Comparison of ENCODE assay signal across 22 cellular contexts in the genomic region with DNA sequence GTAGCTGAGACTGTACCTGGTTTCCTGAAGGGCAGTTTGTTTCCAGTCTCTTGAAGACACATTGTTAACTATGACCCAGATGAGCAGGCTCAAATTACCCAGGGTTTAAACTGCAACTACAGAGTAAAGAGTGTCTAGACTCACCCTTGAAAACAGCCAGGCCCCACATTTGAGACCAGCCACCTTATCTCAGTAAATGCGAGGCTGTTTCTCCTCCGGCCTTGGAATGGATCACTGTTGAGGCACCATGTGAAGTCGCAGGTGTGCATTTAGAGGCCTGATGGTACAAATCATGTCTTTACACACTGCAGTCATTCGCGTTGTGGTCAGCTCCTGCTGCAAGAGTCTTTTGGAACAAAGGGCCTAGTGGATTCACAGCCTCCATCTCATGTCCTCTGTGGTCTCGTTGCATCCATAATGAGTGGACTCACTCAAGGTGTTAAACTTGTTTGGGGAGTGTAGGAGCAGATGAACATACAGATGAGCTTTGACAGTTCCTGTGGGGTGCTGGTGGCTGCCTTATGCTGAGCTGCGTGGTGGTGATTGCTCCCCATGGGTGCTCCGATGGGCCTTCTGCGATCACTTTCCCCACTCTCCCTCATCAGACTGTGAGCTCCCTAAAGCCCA. TPM values are rescaled to one million over a fixed set of nuclear protein-coding genes. Genes with fewer than 3 reads are reported as not detected.
DNase-seq lines count a peak whose midpoint lies in the region; ATAC-seq and TF ChIP-seq lines count a peak whose summit lies in the region.
"Had no signal": no experiment of that assay in that cellular context is flagged by ENCODE, and none has a peak within 500 bp of the region (broad histone marks: within the 10 kb centered on the region; RNA-seq: fewer than 3 reads in every experiment).

No MANE protein-coding gene starts in this region.

- H3K4me1 Mint-ChIP-seq in type B pancreatic cell (ENCODE audit: unreplicated experiment) (peaks cover 3% of the 10 kb centered on the region), endodermal cell (peaks cover 15% of the 10 kb centered on the region)
- H3K4me1 Mint-ChIP-seq: GM23338 had no signal

- DNase-seq in activated CD8-positive, alpha-beta memory T cell treated with anti-CD3 and anti-CD28 coated beads for 24 hours, result peak; percentile 54
- no peak for DNase-seq in activated CD8-positive, alpha-beta memory T cell treated with anti-CD3 and anti-CD28 coated beads, Interleukin-2, amount 50 U/mL, for 4 hours
- DNase-seq in left kidney (ENCODE audit: low read depth, low spot score), result peak; percentile 43
- peak; percentile 29 for DNase-seq in type B pancreatic cell (ENCODE audit: extremely low spot score, unreplicated experiment)
- DNase-seq in HT-29 (ENCODE audit: low spot score), result no peak
- DNase-seq in endodermal cell, result no peak
- DNase-seq: Calu3; CD8-positive, alpha-beta memory T cell; DMS153; HCEC 1CT; NCI-H1105; NCI-H2029 treated with DMSO at 0.1 percent for 48 hours; NCI-H2171 treated with DMSO at 0.1 percent for 48 hours; NCI-H446; NCI-H526; Right ventricle myocardium superior had no signal

- H3K36me3 ChIP-seq in endodermal cell (ENCODE audit: control insufficient read depth, insufficient read depth, low read length), result no peaks in the 10 kb centered on the region

- no peaks in the 10 kb centered on the region for H3K4me1 ChIP-seq in endodermal cell (ENCODE audit: control insufficient read depth, insufficient read depth, low read length)

- H3K27ac Mint-ChIP-seq in type B pancreatic cell, result no peak overlapping the region
- no peak overlapping the region for H3K27ac Mint-ChIP-seq in endodermal cell
- H3K27ac Mint-ChIP-seq: CD8-positive, alpha-beta memory T cell; GM23338 had no signal

- no peak overlapping the region for H3K9ac ChIP-seq in endodermal cell (ENCODE audit: extremely low read depth, low read length, poor library complexity, severe bottlenecking)
- H3K9ac ChIP-seq: KMS-11 had no signal

- H3K27me3 Mint-ChIP-seq in type B pancreatic cell (peaks cover 16% of the 10 kb centered on the region), endodermal cell (ENCODE audit: insufficient read depth) (peaks cover 1% of the 10 kb centered on the region)

- no peaks in the 10 kb centered on the region for H3K9me3 Mint-ChIP-seq in type B pancreatic cell
- no peaks in the 10 kb centered on the region for H3K9me3 Mint-ChIP-seq in endodermal cell
- H3K9me3 Mint-ChIP-seq: CD8-positive, alpha-beta memory T cell; GM23338 had no signal

- H3K4me3 ChIP-seq in endodermal cell (ENCODE audit: low read length), result no peak overlapping the region
- H3K4me3 ChIP-seq: GM23338 had no signal

- no peak overlapping the region for H3K4me3 Mint-ChIP-seq in type B pancreatic cell
- H3K4me3 Mint-ChIP-seq in endodermal cell, result no peak overlapping the region
- H3K4me3 Mint-ChIP-seq: CD8-positive, alpha-beta memory T cell; GM23338 had no signal

- TF ChIP-seq CTCF in VCaP (conservative IDR thresholded peaks at IDR 0.05), result no peak
- no peak for TF ChIP-seq CTCF in type B pancreatic cell (conservative IDR thresholded peaks at IDR 0.05)
- TF ChIP-seq CTCF in endodermal cell (conservative IDR thresholded peaks at IDR 0.05), result no peak

- 90 to 95% methylated on average over 6 to 9 of the region's 9 CpGs for WGBS in endodermal cell (ENCODE audit: insufficient coverage in 1 of 2, insufficient read length in 1 of 2), 2 experiments

- H3K27ac ChIP-seq in VCaP (peak overlapping the region; percentile 41; the same call in 1 of the 2 replicates), endodermal cell (ENCODE audit: low read depth, low read length) (no peak overlapping the region)
- H3K27ac ChIP-seq: C4-2B, HL-60, KMS-11 had no signal

- no peak for ATAC-seq in SK-N-SH treated with all-trans-retinoic acid at 6 μM for 48 hours
- ATAC-seq: GM23338 had no signal

- no peaks in the 10 kb centered on the region for H3K36me3 Mint-ChIP-seq in type B pancreatic cell
- H3K36me3 Mint-ChIP-seq in endodermal cell (ENCODE audit: low read depth), result no peaks in the 10 kb centered on the region
- H3K36me3 Mint-ChIP-seq: CD8-positive, alpha-beta memory T cell had no signal

- no peaks in the 10 kb centered on the region for H3K27me3 ChIP-seq in endodermal cell (ENCODE audit: control insufficient read depth, insufficient read depth, low read length, poor library complexity, severe bottlenecking)

- H3K9me3 ChIP-seq in endodermal cell (ENCODE audit: control insufficient read depth, low read length), result no peaks in the 10 kb centered on the region

TF ChIP-seq in SK-N-SH treated with all-trans-retinoic acid at 6 μM for 48 hours, 23 proteins besides CTCF, POLR2A, EP300 and RAD21:
- TF ChIP-seq, protein P1, sequence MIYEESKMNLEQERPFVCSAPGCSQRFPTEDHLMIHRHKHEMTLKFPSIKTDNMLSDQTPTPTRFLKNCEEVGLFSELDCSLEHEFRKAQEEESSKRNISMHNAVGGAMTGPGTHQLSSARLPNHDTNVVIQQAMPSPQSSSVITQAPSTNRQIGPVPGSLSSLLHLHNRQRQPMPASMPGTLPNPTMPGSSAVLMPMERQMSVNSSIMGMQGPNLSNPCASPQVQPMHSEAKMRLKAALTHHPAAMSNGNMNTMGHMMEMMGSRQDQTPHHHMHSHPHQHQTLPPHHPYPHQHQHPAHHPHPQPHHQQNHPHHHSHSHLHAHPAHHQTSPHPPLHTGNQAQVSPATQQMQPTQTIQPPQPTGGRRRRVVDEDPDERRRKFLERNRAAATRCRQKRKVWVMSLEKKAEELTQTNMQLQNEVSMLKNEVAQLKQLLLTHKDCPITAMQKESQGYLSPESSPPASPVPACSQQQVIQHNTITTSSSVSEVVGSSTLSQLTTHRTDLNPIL (CRISPR knock-in tag; IDR thresholded peaks at IDR 0.05; ENCODE audit: low read depth), result no peak
- TF ChIP-seq ZNF8 (CRISPR knock-in tag; IDR thresholded peaks at IDR 0.05) (no peak), ZC3H10 (CRISPR knock-in tag; IDR thresholded peaks at IDR 0.05) (no peak), ZFP30 (CRISPR knock-in tag; IDR thresholded peaks at IDR 0.05) (no peak)
- TF ChIP-seq, protein P2, sequence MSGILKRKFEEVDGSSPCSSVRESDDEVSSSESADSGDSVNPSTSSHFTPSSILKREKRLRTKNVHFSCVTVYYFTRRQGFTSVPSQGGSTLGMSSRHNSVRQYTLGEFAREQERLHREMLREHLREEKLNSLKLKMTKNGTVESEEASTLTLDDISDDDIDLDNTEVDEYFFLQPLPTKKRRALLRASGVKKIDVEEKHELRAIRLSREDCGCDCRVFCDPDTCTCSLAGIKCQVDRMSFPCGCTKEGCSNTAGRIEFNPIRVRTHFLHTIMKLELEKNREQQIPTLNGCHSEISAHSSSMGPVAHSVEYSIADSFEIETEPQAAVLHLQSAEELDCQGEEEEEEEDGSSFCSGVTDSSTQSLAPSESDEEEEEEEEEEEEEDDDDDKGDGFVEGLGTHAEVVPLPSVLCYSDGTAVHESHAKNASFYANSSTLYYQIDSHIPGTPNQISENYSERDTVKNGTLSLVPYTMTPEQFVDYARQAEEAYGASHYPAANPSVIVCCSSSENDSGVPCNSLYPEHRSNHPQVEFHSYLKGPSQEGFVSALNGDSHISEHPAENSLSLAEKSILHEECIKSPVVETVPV (CRISPR knock-in tag; IDR thresholded peaks at IDR 0.05), result no peak
TF ChIP-seq in SK-N-SH treated with all-trans-retinoic acid at 6 μM for 48 hours: peak in this region for 0.

RNA-seq across cellular contexts. Expression of a gene that starts 18.5 kb away (rescaled TPM):
- total RNA-seq in type B pancreatic cell (ENCODE audit: low replicate concordance) (39.4 and 47.2 TPM in 2 replicates), endodermal cell (10 to 100 TPM; 36.9 to 38.0 TPM)
- 6.0 and 6.3 TPM in 2 replicates for total RNA-seq in HT-29 (2014; rRNA removed; shearing (Covaris generic))
- 32.4 TPM for polyA plus RNA-seq in endodermal cell (2013, experiment 1 of 2)
- polyA plus RNA-seq in endodermal cell (2013, experiment 2 of 2), result 33.4 TPM

Comparison
In these comparisons a context has a peak if more than half of its experiments do, and no peak if none do; other contexts are left out.
1. DNase-seq: peak in activated CD8-positive, alpha-beta memory T cell treated with anti-CD3 and anti-CD28 coated beads for 24 hours (single experiment), left kidney (single experiment) and type B pancreatic cell (single experiment); none in activated CD8-positive, alpha-beta memory T cell treated with anti-CD3 and anti-CD28 coated beads, Interleukin-2, amount 50 U/mL, for 4 hours (single experiment), HT-29 (single experiment) and endodermal cell (single experiment).